Comparison of ENCODE assay signal across 1 cellular context in genomic region chr10:8048281-8049008, GRCh38.
A peak's percentile ranks its signal among the peaks of the same experiment; 100 is the strongest.
TF ChIP-seq lines count a peak whose summit lies in the region.

No MANE protein-coding gene starts in this region.

TF ChIP-seq in SK-N-SH, 30 proteins besides CTCF, POLR2A, EP300 and RAD21 (continued from another document):
- no peak for TF ChIP-seq EZH2phosphoT487 (IDR thresholded peaks at IDR 0.05; ENCODE audit: borderline replicate concordance, low read depth)
- no peak for TF ChIP-seq FOSL2 (IDR thresholded peaks at IDR 0.05; ENCODE audit: borderline replicate concordance, low read depth)
- no peak for TF ChIP-seq MAX (IDR thresholded peaks at IDR 0.05; ENCODE audit: low read depth)
- TF ChIP-seq FOXM1 (IDR thresholded peaks at IDR 0.05; ENCODE audit: low read depth), result no peak
- no peak for TF ChIP-seq MEF2A (IDR thresholded peaks at IDR 0.05; ENCODE audit: borderline replicate concordance, low read depth)
- no peak for TF ChIP-seq NFIC (IDR thresholded peaks at IDR 0.05; ENCODE audit: borderline replicate concordance)
- 0 out of 2 replicates have a peak, but pooled peaks have one; percentile 2 for TF ChIP-seq PBX3 (IDR thresholded peaks at IDR 0.05)
- no peak for TF ChIP-seq REST (IDR thresholded peaks at IDR 0.05; ENCODE audit: low read depth, low read length)
